Comparison of ENCODE assay signal across 13 cellular contexts in genomic region chr12:9033244-9033887, GRCh38.
"Had no signal": no experiment of that assay in that cellular context is flagged by ENCODE, and none has a peak within 500 bp of the region (broad histone marks: within the 10 kb centered on the region; RNA-seq: fewer than 3 reads in every experiment).

No MANE protein-coding gene starts in this region.

- H3K36me3 Mint-ChIP-seq: mesothelial cell of epicardium had no signal

- DNase-seq: activated gamma-delta T cell treated with Interleukin-2 at 50 U/mL for 16 hours; activated T-cell treated with anti-CD3 and anti-CD28 coated beads, Interleukin-2, amount 50 U/mL, for 4 hours; dorsolateral prefrontal cortex; gastrocnemius medialis; heart right ventricle; left colon; pancreas; sigmoid colon; spleen; thyroid gland; WERI-Rb-1 had no signal

- H3K27ac Mint-ChIP-seq: mesothelial cell of epicardium; T-helper 1 cell treated with Interleukin-12 subunit alpha and Interleukin-12 subunit beta and Interleukin-4 antibody, amounts not matched to agents 30 μg/mL and 1 μg/mL, for 36 hours had no signal

- H3K4me3 Mint-ChIP-seq: activated T-cell treated with anti-CD3 and anti-CD28 coated beads, Interleukin-2, amount 50 U/mL, for 4 hours; mesothelial cell of epicardium; T-helper 1 cell treated with Interleukin-12 subunit alpha and Interleukin-12 subunit beta and Interleukin-4 antibody, amounts not matched to agents 30 μg/mL and 1 μg/mL, for 36 hours had no signal

- ATAC-seq: gastrocnemius medialis, heart right ventricle, left colon had no signal

- H3K4me1 Mint-ChIP-seq: mesothelial cell of epicardium had no signal

- H3K9me3 Mint-ChIP-seq: activated T-cell treated with anti-CD3 and anti-CD28 coated beads, Interleukin-2, amount 50 U/mL, for 4 hours; T-helper 1 cell treated with Interleukin-12 subunit alpha and Interleukin-12 subunit beta and Interleukin-4 antibody, amounts not matched to agents 30 μg/mL and 1 μg/mL, for 36 hours had no signal
